In genomic region chr1:225881081-225882007, GRCh38 we compare ENCODE assay signal across 1 cellular context.
TF ChIP-seq lines count a peak whose summit lies in the region.

No MANE protein-coding gene starts in this region.

TF ChIP-seq in SK-N-SH treated with all-trans-retinoic acid at 6 μM for 48 hours, 23 proteins besides CTCF, POLR2A, EP300 and RAD21:
- no peak for TF ChIP-seq ZC3H10 (CRISPR knock-in tag; IDR thresholded peaks at IDR 0.05)
- TF ChIP-seq ESRRG (CRISPR knock-in tag; IDR thresholded peaks at IDR 0.05), result no peak
- no peak for TF ChIP-seq ZNF8 (CRISPR knock-in tag; IDR thresholded peaks at IDR 0.05)
- no peak for TF ChIP-seq ARNTL (CRISPR knock-in tag; IDR thresholded peaks at IDR 0.05; ENCODE audit: borderline replicate concordance, low read depth)
- no peak for TF ChIP-seq ZFP3 (CRISPR knock-in tag; IDR thresholded peaks at IDR 0.05)
- TF ChIP-seq PATZ1 (CRISPR knock-in tag; IDR thresholded peaks at IDR 0.05; ENCODE audit: borderline replicate concordance), result no peak
